In the genomic region with DNA sequence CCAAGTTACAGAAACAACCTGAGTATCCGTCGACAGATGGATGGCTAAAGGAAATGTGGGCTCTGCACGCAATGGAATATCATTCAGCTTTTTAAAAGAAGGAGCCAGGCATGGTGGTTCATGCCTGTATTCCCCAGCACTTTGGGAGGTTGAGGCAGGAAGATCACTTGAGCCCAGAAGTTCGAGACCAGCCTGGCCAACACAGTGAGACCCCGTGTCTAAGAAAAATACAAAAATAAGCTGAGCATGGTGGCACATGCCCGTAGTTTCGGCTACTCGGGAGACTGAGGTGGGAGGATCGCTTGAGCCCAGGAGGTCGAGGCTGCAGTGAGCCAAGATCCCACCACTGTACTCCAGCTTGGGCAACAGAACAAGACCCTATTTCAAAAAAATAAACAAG, we compare ENCODE assay signal across 26 cellular contexts.
"Had no signal": no experiment of that assay in that cellular context is flagged by ENCODE, and none has a peak within 500 bp of the region (broad histone marks: within the 10 kb centered on the region; RNA-seq: fewer than 3 reads in every experiment).

No MANE protein-coding gene starts in this region.

- H3K4me1 ChIP-seq: pancreas had no signal

- H3K4me1 Mint-ChIP-seq: stimulated activated effector memory CD8-positive, alpha-beta T cell treated with anti-CD3 and anti-CD28 coated beads, Interleukin-12 subunit alpha, Interleukin-12 subunit beta, amount 100 ng/mL, for 72 hours; stimulated activated naive B cell treated with anti-CD40 and anti-IgM and Interleukin-4, amounts not matched to agents 10 μg/mL and 1 μg/mL and 100 μg/mL, for 72 hours had no signal

- H3K27me3 ChIP-seq: neutrophil, pancreas, right lobe of liver, sigmoid colon, stomach, thyroid gland, tibial nerve, upper lobe of left lung, vagina had no signal

- H3K36me3 ChIP-seq: neutrophil, pancreas, right lobe of liver, sigmoid colon, stomach, thoracic aorta, thyroid gland, tibial nerve, upper lobe of left lung, vagina had no signal

- H3K9me3 ChIP-seq: neutrophil, pancreas, psoas muscle, right lobe of liver, sigmoid colon, stomach, thoracic aorta, thyroid gland, tibial nerve, upper lobe of left lung, vagina had no signal

- ATAC-seq: natural killer cell treated with Interleukin-12 subunit alpha and Interleukin-12 subunit beta and Interleukin-15 and Interleukin-18, amount 100 ng/mL, for 72 hours; pancreas; psoas muscle; right cardiac atrium; right lobe of liver; stimulated activated effector memory CD8-positive, alpha-beta T cell treated with anti-CD3 and anti-CD28 coated beads, Interleukin-12 subunit alpha, Interleukin-12 subunit beta, amount 100 ng/mL, for 72 hours; stimulated activated naive B cell treated with anti-CD40 and anti-IgM and Interleukin-4, amounts not matched to agents 10 μg/mL and 1 μg/mL and 100 μg/mL, for 72 hours had no signal

- H3K9me3 Mint-ChIP-seq: natural killer cell treated with Interleukin-12 subunit alpha and Interleukin-12 subunit beta and Interleukin-15 and Interleukin-18, amount 100 ng/mL, for 72 hours; neural crest cell; stimulated activated effector memory CD8-positive, alpha-beta T cell treated with anti-CD3 and anti-CD28 coated beads, Interleukin-12 subunit alpha, Interleukin-12 subunit beta, amount 100 ng/mL, for 72 hours; stimulated activated naive CD8-positive, alpha-beta T cell treated with anti-CD3 and anti-CD28 coated beads, Interleukin-15, Interleukin-2, amounts not matched to agents 100 ng/mL and 50 ng/mL, for 24 hours had no signal

- H3K4me3 Mint-ChIP-seq: natural killer cell treated with Interleukin-12 subunit alpha and Interleukin-12 subunit beta and Interleukin-15 and Interleukin-18, amount 100 ng/mL, for 72 hours; nephron progenitor cell; neural crest cell; stimulated activated effector memory CD8-positive, alpha-beta T cell treated with anti-CD3 and anti-CD28 coated beads, Interleukin-12 subunit alpha, Interleukin-12 subunit beta, amount 100 ng/mL, for 72 hours; stimulated activated naive B cell treated with anti-CD40 and anti-IgM and Interleukin-4, amounts not matched to agents 10 μg/mL and 1 μg/mL and 100 μg/mL, for 72 hours; stimulated activated naive CD8-positive, alpha-beta T cell treated with anti-CD3 and anti-CD28 coated beads, Interleukin-15, Interleukin-2, amounts not matched to agents 100 ng/mL and 50 ng/mL, for 24 hours had no signal

- H3K4me3 ChIP-seq: pancreas, psoas muscle, right lobe of liver, sigmoid colon, stomach, thoracic aorta, thyroid gland, tibial nerve, upper lobe of left lung, vagina had no signal

- H3K27ac Mint-ChIP-seq: natural killer cell treated with Interleukin-12 subunit alpha and Interleukin-12 subunit beta and Interleukin-15 and Interleukin-18, amount 100 ng/mL, for 72 hours; stimulated activated effector memory CD8-positive, alpha-beta T cell treated with anti-CD3 and anti-CD28 coated beads, Interleukin-12 subunit alpha, Interleukin-12 subunit beta, amount 100 ng/mL, for 72 hours; stimulated activated naive B cell treated with anti-CD40 and anti-IgM and Interleukin-4, amounts not matched to agents 10 μg/mL and 1 μg/mL and 100 μg/mL, for 72 hours; stimulated activated naive CD8-positive, alpha-beta T cell treated with anti-CD3 and anti-CD28 coated beads, Interleukin-15, Interleukin-2, amounts not matched to agents 100 ng/mL and 50 ng/mL, for 24 hours had no signal

- H3K36me3 Mint-ChIP-seq: natural killer cell treated with Interleukin-12 subunit alpha and Interleukin-12 subunit beta and Interleukin-15 and Interleukin-18, amount 100 ng/mL, for 72 hours; stimulated activated effector memory CD8-positive, alpha-beta T cell treated with anti-CD3 and anti-CD28 coated beads, Interleukin-12 subunit alpha, Interleukin-12 subunit beta, amount 100 ng/mL, for 72 hours; stimulated activated naive B cell treated with anti-CD40 and anti-IgM and Interleukin-4, amounts not matched to agents 10 μg/mL and 1 μg/mL and 100 μg/mL, for 72 hours had no signal

- H3K27ac ChIP-seq: neutrophil, pancreas, psoas muscle, right lobe of liver, sigmoid colon, stomach, thoracic aorta, thyroid gland, tibial nerve, upper lobe of left lung, vagina had no signal

- H3K27me3 Mint-ChIP-seq: stimulated activated naive CD8-positive, alpha-beta T cell treated with anti-CD3 and anti-CD28 coated beads, Interleukin-15, Interleukin-2, amounts not matched to agents 100 ng/mL and 50 ng/mL, for 24 hours had no signal

- DNase-seq: nephron progenitor cell; nucleus accumbens; pancreas; psoas muscle; right cardiac atrium; right lobe of liver; sigmoid colon; small intestine; stimulated activated CD4-positive, alpha-beta T cell treated with anti-CD3 and anti-CD28 coated beads, Interleukin-15, amount 100 ng/mL, for 24 hours; stimulated activated CD4-positive, alpha-beta T cell treated with anti-CD3 and anti-CD28 coated beads, Interleukin-2, amount 100 ng/mL, for 24 hours; stimulated activated CD4-positive, alpha-beta T cell treated with anti-CD3 and anti-CD28 coated beads, Interleukin-2, amount 100 ng/mL, for 48 hours; stimulated activated CD4-positive, alpha-beta T cell treated with anti-CD3 and anti-CD28 coated beads, Interleukin-4, amount 100 ng/mL, for 24 hours; stimulated activated naive B cell treated with anti-CD40 and anti-IgM and Interleukin-4, amounts not matched to agents 10 μg/mL and 1 μg/mL and 100 μg/mL, for 72 hours; stimulated activated naive CD4-positive, alpha-beta T cell treated with Interleukin-2 at 50 U/mL for 16 hours; stomach; thyroid gland; trophoblast cell; upper lobe of left lung had no signal
